Comparison of ENCODE assay signal across 1 cellular context in genomic region chr10:101690461-101690860, GRCh38.
TF ChIP-seq lines count a peak whose summit lies in the region.

No MANE protein-coding gene starts in this region.

TF ChIP-seq in GM12878, 131 proteins besides CTCF, POLR2A, EP300 and RAD21:
- TF ChIP-seq RUNX3 (IDR thresholded peaks at IDR 0.05; ENCODE audit: low read length) (peak; percentile 35; the same call in 1 of the 2 replicates), CEBPZ (IDR thresholded peaks at IDR 0.05; ENCODE audit: low read depth, low read length) (no peak), ZNF384 (IDR thresholded peaks at IDR 0.05; ENCODE audit: borderline replicate concordance, low read depth, low read length) (no peak)
TF ChIP-seq in GM12878: peak in this region for 1.
